In genomic region chr10:84613336-84614021, GRCh38 we compare ENCODE assay signal across 8 cellular contexts.
DNase-seq lines count a peak whose midpoint lies in the region; ATAC-seq and TF ChIP-seq lines count a peak whose summit lies in the region.

No MANE protein-coding gene starts in this region.

- no peak overlapping the region for H3K9ac ChIP-seq in colonic mucosa (ENCODE audit: low read depth in 2 of 2, low read length in 2 of 2)

- H3K9me3 Mint-ChIP-seq in stimulated activated naive CD8-positive, alpha-beta T cell treated with anti-CD3 and anti-CD28 coated beads, Interleukin-15, amount 100 ng/mL, for 72 hours = no peaks in the 10 kb centered on the region

- intact Hi-C loops in right cardiac atrium (cut with DNase I) (loop anchor here in 2 of 4 donors (5.0 to 10.0 kb wide), 2 partner anchors 129 to 131 kb away; no protein-coding TSS in a partner anchor), uterus (cut with DNase I; ENCODE audit: low total_unique reads) (no loop called here), colonic mucosa (cut with DNase I) (no loop called here)

- DNase-seq in Ammon's horn (ENCODE audit: low spot score) = peak; percentile 53
- DNase-seq in KBM-7 = peak; percentile 33
- no peak for DNase-seq in RWPE2 (ENCODE audit: low spot score)
- DNase-seq in right cardiac atrium = no peak
- DNase-seq in stimulated activated naive CD8-positive, alpha-beta T cell treated with anti-CD3 and anti-CD28 coated beads, Interleukin-15, amount 100 ng/mL, for 72 hours = no peak
- no peak for DNase-seq in uterus
- no peak for DNase-seq in colonic mucosa

- in situ Hi-C loops in KBM-7 (cut with MboI; ENCODE audit: low pct_unique_long_range_greater_than_20kb, low sequenced_read_pairs) = no loop called here

- ATAC-seq in GM19324 (IDR thresholded peaks at IDR 0.05; ENCODE audit: low FRiP score, unreplicated experiment) = peak; percentile 75
- ATAC-seq in RWPE2 (ENCODE audit: low read depth) = peak; percentile 94
- peak; percentile 84 to 88 for ATAC-seq in right cardiac atrium
- ATAC-seq in stimulated activated naive CD8-positive, alpha-beta T cell treated with anti-CD3 and anti-CD28 coated beads, Interleukin-15, amount 100 ng/mL, for 72 hours = peak; percentile 58

- H3K27me3 ChIP-seq in RWPE2 (ENCODE audit: insufficient read depth, poor library complexity, severe bottlenecking) (no peaks in the 10 kb centered on the region), right cardiac atrium (ENCODE audit: control insufficient read depth, insufficient read depth) (no peaks in the 10 kb centered on the region), uterus (no peaks in the 10 kb centered on the region), colonic mucosa (no peaks in the 10 kb centered on the region)

- H3K27ac Mint-ChIP-seq in stimulated activated naive CD8-positive, alpha-beta T cell treated with anti-CD3 and anti-CD28 coated beads, Interleukin-15, amount 100 ng/mL, for 72 hours = no peak overlapping the region

- peak; percentile 77 for TF ChIP-seq CTCF in RWPE2 (IDR thresholded peaks at IDR 0.05; ENCODE audit: poor library complexity, severe bottlenecking)
- TF ChIP-seq CTCF in uterus (IDR thresholded peaks at IDR 0.05) = peak in 2 of 4 experiments; percentile 10 to 11
- no peak for TF ChIP-seq CTCF in colonic mucosa (IDR thresholded peaks at IDR 0.05)

- no peak overlapping the region for H3K4me3 ChIP-seq in RWPE2 (ENCODE audit: severe bottlenecking)
- H3K4me3 ChIP-seq in right cardiac atrium (ENCODE audit: low read length) = no peak overlapping the region
- H3K4me3 ChIP-seq in uterus = no peak overlapping the region
- no peak overlapping the region for H3K4me3 ChIP-seq in colonic mucosa

- H3K9me3 ChIP-seq in RWPE2 (ENCODE audit: severe bottlenecking) (no peaks in the 10 kb centered on the region), right cardiac atrium (ENCODE audit: control insufficient read depth, low read length) (no peaks in the 10 kb centered on the region), uterus (no peaks in the 10 kb centered on the region), colonic mucosa (no peaks in the 10 kb centered on the region)

- H3K36me3 ChIP-seq in RWPE2 (ENCODE audit: low read depth) = no peaks in the 10 kb centered on the region
- no peaks in the 10 kb centered on the region for H3K36me3 ChIP-seq in uterus
- H3K36me3 ChIP-seq in colonic mucosa = no peaks in the 10 kb centered on the region

- H3K27ac ChIP-seq in RWPE2 (ENCODE audit: poor library complexity, severe bottlenecking) (no peak overlapping the region), right cardiac atrium (ENCODE audit: low read length) (no peak overlapping the region), uterus (no peak overlapping the region), colonic mucosa (no peak overlapping the region)

- H3K4me3 Mint-ChIP-seq in stimulated activated naive CD8-positive, alpha-beta T cell treated with anti-CD3 and anti-CD28 coated beads, Interleukin-15, amount 100 ng/mL, for 72 hours = no peak overlapping the region

- 29% methylated on average over 7 of the region's 7 CpGs for WGBS in right cardiac atrium

- H3K4me1 Mint-ChIP-seq in stimulated activated naive CD8-positive, alpha-beta T cell treated with anti-CD3 and anti-CD28 coated beads, Interleukin-15, amount 100 ng/mL, for 72 hours = no peaks in the 10 kb centered on the region

- H3K4me1 ChIP-seq in RWPE2 (ENCODE audit: insufficient read depth, poor library complexity, severe bottlenecking) (no peaks in the 10 kb centered on the region), right cardiac atrium (ENCODE audit: control insufficient read depth, insufficient read depth, low read length) (no peaks in the 10 kb centered on the region), uterus (no peaks in the 10 kb centered on the region), colonic mucosa (no peaks in the 10 kb centered on the region)

- H3K27me3 Mint-ChIP-seq in stimulated activated naive CD8-positive, alpha-beta T cell treated with anti-CD3 and anti-CD28 coated beads, Interleukin-15, amount 100 ng/mL, for 72 hours = peaks cover 20% of the 10 kb centered on the region

- no peak for TF ChIP-seq POLR2A in uterus (IDR thresholded peaks at IDR 0.05)

Comparison
In these comparisons a context has a peak if more than half of its experiments do, and no peak if none do; other contexts are left out.
1. DNase-seq: peak in Ammon's horn (single experiment) and KBM-7 (single experiment); none in RWPE2 (single experiment), right cardiac atrium (0 of 3), stimulated activated naive CD8-positive, alpha-beta T cell treated with anti-CD3 and anti-CD28 coated beads, Interleukin-15, amount 100 ng/mL, for 72 hours (0 of 2), uterus (0 of 2) and colonic mucosa (single experiment).
2. Peak in every context shown above with its lines, with median percentiles within 50 percentile points of each other: ATAC-seq.